ENCODE assay signal across 9 cellular contexts in genomic region chr3:170044795-170045244, GRCh38.
A peak's percentile ranks its signal among the peaks of the same experiment; 100 is the strongest.
DNase-seq lines count a peak whose midpoint lies in the region; ATAC-seq lines count a peak whose summit lies in the region.
"Had no signal": no experiment of that assay in that cellular context is flagged by ENCODE, and none has a peak within 500 bp of the region (broad histone marks: within the 10 kb centered on the region; RNA-seq: fewer than 3 reads in every experiment).

No MANE protein-coding gene starts in this region.

- H3K27ac ChIP-seq in duodenal mucosa (ENCODE audit: low read depth, low read length) = peak overlapping the region; percentile 60

- no peak for DNase-seq in DMS 273 (lab: John Stamatoyannopoulos, UW; ENCODE audit: unreplicated experiment)
- DNase-seq in HAP-1 (ENCODE audit: low spot score in 2 of 2) = no peak
- DNase-seq in NCI-H146 (lab: John Stamatoyannopoulos, UW) = no peak
- no peak for DNase-seq in NCI-H526 (lab: John Stamatoyannopoulos, UW)

- H3K9me3 ChIP-seq in duodenal mucosa (ENCODE audit: control insufficient read depth in 1 of 2, low read length in 2 of 2) (no peaks in the 10 kb centered on the region), HAP-1 (no peaks in the 10 kb centered on the region)

- ATAC-seq in GM19467 (IDR thresholded peaks at IDR 0.05; ENCODE audit: unreplicated experiment) (peak; percentile 68), HG03460 (IDR thresholded peaks at IDR 0.05; ENCODE audit: unreplicated experiment) (peak; percentile 85)
- ATAC-seq: HCT116 had no signal

- H3K4me1 ChIP-seq in duodenal mucosa (ENCODE audit: control insufficient read depth in 1 of 2, insufficient read depth in 2 of 2, low read length in 2 of 2) = peaks cover 51 to 52% of the 10 kb centered on the region in 2 donors
- H3K4me1 ChIP-seq in HAP-1 = no peaks in the 10 kb centered on the region

- no peaks in the 10 kb centered on the region for H3K27me3 ChIP-seq in duodenal mucosa (ENCODE audit: control insufficient read depth in 1 of 2, insufficient read depth in 2 of 2, low read length in 2 of 2)
- H3K27me3 ChIP-seq in HAP-1 (ENCODE audit: low read depth) = no peaks in the 10 kb centered on the region

- peak overlapping the region; percentile 52 to 57 for H3K9ac ChIP-seq in duodenal mucosa (ENCODE audit: low read depth in 1 of 2, low read length in 2 of 2)

- H3K36me3 ChIP-seq in duodenal mucosa (ENCODE audit: control insufficient read depth in 1 of 2, insufficient read depth in 2 of 2, low read length in 2 of 2) (peaks cover 4 to 6% of the 10 kb centered on the region in 2 donors), HAP-1 (replicated peaks) (no peaks in the 10 kb centered on the region)

- H3K4me3 ChIP-seq in GM08714 (ENCODE audit: low read length) (peak overlapping the region; percentile 5; the same call in 1 of the 2 replicates), duodenal mucosa (ENCODE audit: low read depth in 1 of 2, low read length in 2 of 2) (peak overlapping the region; percentile 46), HAP-1 (no peak overlapping the region)

- in situ Hi-C loops in HAP-1 (cut with MboI; ENCODE audit: low sequenced_read_pairs) = no loop called here
